10 cellular contexts compared by ENCODE assay signal in the genomic region with DNA sequence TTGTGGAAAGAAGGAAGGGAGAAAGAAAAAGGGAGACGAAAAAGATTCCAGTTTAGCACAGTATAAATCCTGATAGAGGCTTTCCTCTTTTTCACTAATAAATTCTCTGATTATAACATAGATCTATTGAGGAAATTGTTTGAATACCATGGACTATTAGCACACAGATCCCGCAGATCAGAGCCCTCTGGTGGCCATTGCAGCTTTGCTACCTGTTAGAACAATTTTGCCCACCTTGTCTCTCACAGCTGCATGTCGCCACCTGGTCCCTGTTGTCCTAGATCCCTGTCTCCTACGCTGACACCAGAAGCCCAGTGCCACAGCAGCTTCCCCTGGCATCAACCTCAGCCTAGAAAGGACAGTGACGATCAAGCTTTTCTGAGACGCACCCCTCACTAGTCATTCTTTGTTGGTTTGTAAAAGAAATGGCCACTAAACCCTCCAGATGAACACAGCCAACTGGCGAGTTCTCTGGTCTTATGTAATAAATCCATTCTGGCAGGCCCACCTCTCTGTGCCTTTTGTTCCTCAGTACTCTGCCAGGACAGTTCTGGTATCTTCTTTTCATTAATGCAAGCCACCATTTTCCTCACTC. TPM values are rescaled to one million over a fixed set of nuclear protein-coding genes. Genes with fewer than 3 reads are reported as not detected.
DNase-seq lines count a peak whose midpoint lies in the region; ATAC-seq lines count a peak whose summit lies in the region.
"Had no signal": no experiment of that assay in that cellular context is flagged by ENCODE, and none has a peak within 500 bp of the region (broad histone marks: within the 10 kb centered on the region; RNA-seq: fewer than 3 reads in every experiment).

No MANE protein-coding gene starts in this region.

- no peak overlapping the region for H4K8ac ChIP-seq in mesenchymal stem cell (ENCODE audit: low read length)

- H3K36me3 ChIP-seq in mesenchymal stem cell (ENCODE audit: control insufficient read depth in 1 of 2, insufficient read depth in 2 of 2, low read depth in 1 of 2, low read length in 2 of 2) = no peaks in the 10 kb centered on the region
- H3K36me3 ChIP-seq: BLaER1 had no signal

- no peak overlapping the region for H3K27ac ChIP-seq in mesenchymal stem cell (ENCODE audit: low read length, poor library complexity, severe bottlenecking)
- H3K27ac ChIP-seq: BLaER1 had no signal

- no peak overlapping the region for H3K23ac ChIP-seq in mesenchymal stem cell (ENCODE audit: low read length in 2 of 2)

- H2AK5ac ChIP-seq in mesenchymal stem cell (ENCODE audit: low read length, severe bottlenecking) = no peak overlapping the region

- 68% methylated on average over 6 of the region's 7 CpGs for WGBS in mesenchymal stem cell

- no peak overlapping the region for H3K9ac ChIP-seq in mesenchymal stem cell (ENCODE audit: low read length)
- H3K9ac ChIP-seq: BLaER1 had no signal

- H2AFZ ChIP-seq in mesenchymal stem cell (ENCODE audit: low read depth, low read length) = no peak overlapping the region

- H4K91ac ChIP-seq in mesenchymal stem cell (ENCODE audit: low read length) = no peak overlapping the region

- no peaks in the 10 kb centered on the region for H3K9me3 ChIP-seq in mesenchymal stem cell (ENCODE audit: control insufficient read depth, low read length)
- H3K9me3 ChIP-seq: BLaER1 had no signal

- H2BK120ac ChIP-seq in mesenchymal stem cell (ENCODE audit: low read depth, low read length) = peak overlapping the region; percentile 19

- H3K79me1 ChIP-seq in mesenchymal stem cell (replicated peaks; ENCODE audit: low read length, poor library complexity, severe bottlenecking) = no peaks in the 10 kb centered on the region

- H2BK5ac ChIP-seq in mesenchymal stem cell (ENCODE audit: low read depth, low read length, poor library complexity, severe bottlenecking) = no peak overlapping the region

- no peak overlapping the region for H3K4me3 ChIP-seq in mesenchymal stem cell (ENCODE audit: insufficient read depth in 1 of 2, low read depth in 1 of 2, low read length in 2 of 2)
- H3K4me3 ChIP-seq: BLaER1 had no signal

- H3K14ac ChIP-seq in mesenchymal stem cell (ENCODE audit: low read length in 2 of 2) = no peak overlapping the region

- H3K4me2 ChIP-seq in mesenchymal stem cell (ENCODE audit: low read length, poor library complexity, severe bottlenecking) = no peak overlapping the region
- H3K4me2 ChIP-seq: BLaER1 had no signal

- no peak overlapping the region for H2BK15ac ChIP-seq in mesenchymal stem cell (ENCODE audit: low read depth, poor library complexity, severe bottlenecking)

- ATAC-seq in HG03520 (IDR thresholded peaks at IDR 0.05; ENCODE audit: unreplicated experiment) (peak; percentile 53), GM21786 (IDR thresholded peaks at IDR 0.05; ENCODE audit: unreplicated experiment) (no peak)

- DNase-seq in NCI-H1417 (lab: John Stamatoyannopoulos, UW) (peak; percentile 18 to 54 (median 26)), NCI-H1417 treated with DMSO at 0.1 percent for 48 hours (lab: John Stamatoyannopoulos, UW) (no peak), SW480 (ENCODE audit: low spot score) (peak; percentile 34), mesenchymal stem cell (no peak), NCI-H774 (lab: John Stamatoyannopoulos, UW) (no peak), NOMO-1 treated with dmso at 0.1 percent for 144 hours (lab: John Stamatoyannopoulos, UW; ENCODE audit: unreplicated experiment) (no peak)

- no peak overlapping the region for H3K4ac ChIP-seq in mesenchymal stem cell (ENCODE audit: low read depth in 1 of 2, low read length in 2 of 2)

- no peak overlapping the region for H2BK12ac ChIP-seq in mesenchymal stem cell (ENCODE audit: low read length in 2 of 2)

- no peaks in the 10 kb centered on the region for H3K4me1 ChIP-seq in mesenchymal stem cell (ENCODE audit: control insufficient read depth, insufficient read depth, low read depth, low read length)
- H3K4me1 ChIP-seq: BLaER1 had no signal

- no peak overlapping the region for H3K18ac ChIP-seq in mesenchymal stem cell (ENCODE audit: low read depth in 1 of 2, low read length in 2 of 2)

- H3K27me3 ChIP-seq in mesenchymal stem cell (ENCODE audit: control insufficient read depth in 1 of 2, insufficient read depth in 1 of 2, low read length in 2 of 2) = peaks cover 19 to 22% of the 10 kb centered on the region in 2 experiments
- H3K27me3 ChIP-seq: BLaER1 had no signal

RNA-seq across cellular contexts. Expression of a gene that starts 9.9 kb away (rescaled TPM):
- polyA plus RNA-seq in mesenchymal stem cell (2013, experiment 1 of 2) = not detected
- not detected for polyA plus RNA-seq in mesenchymal stem cell (2013, experiment 2 of 2)
- polyA plus RNA-seq: neural cell had no signal

Comparison
In these comparisons a context has a peak if more than half of its experiments do, and no peak if none do; other contexts are left out.
1. DNase-seq: peak in NCI-H1417 (3 of 3) and SW480 (single experiment); none in NCI-H1417 treated with DMSO at 0.1 percent for 48 hours (single experiment), mesenchymal stem cell (single experiment), NCI-H774 (single experiment) and NOMO-1 treated with dmso at 0.1 percent for 144 hours (single experiment).